2 cellular contexts compared by ENCODE assay signal in the genomic region with DNA sequence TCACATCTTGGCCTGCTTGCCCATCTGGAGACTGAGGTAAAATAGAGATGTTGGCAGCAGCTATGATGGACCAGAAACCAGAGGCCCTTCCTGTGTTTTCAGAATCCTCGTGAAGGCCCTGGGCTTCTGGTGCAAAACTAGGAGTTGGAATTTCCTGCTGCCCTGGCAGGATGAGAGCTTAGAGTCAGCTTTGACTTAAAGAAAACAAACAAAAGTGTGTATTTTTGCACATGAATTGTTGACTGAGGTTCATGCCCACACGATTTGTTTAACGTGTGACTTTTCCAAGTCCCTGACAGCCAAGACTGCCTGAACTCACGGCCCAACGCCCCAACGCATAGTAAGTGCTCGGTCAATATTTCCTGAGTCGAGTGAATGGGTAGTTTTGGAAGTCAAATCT.
TF ChIP-seq lines count a peak whose summit lies in the region.

No MANE protein-coding gene starts in this region.

TF ChIP-seq in IMR-90, 13 proteins besides CTCF, POLR2A, EP300 and RAD21:
- TF ChIP-seq BHLHE40 (IDR thresholded peaks at IDR 0.05; ENCODE audit: low read depth, low read length) (no peak), MAFK (IDR thresholded peaks at IDR 0.05; ENCODE audit: low read depth, low read length) (no peak), RCOR1 (IDR thresholded peaks at IDR 0.05; ENCODE audit: insufficient replicate concordance, low read length) (no peak), USF2 (IDR thresholded peaks at IDR 0.05; ENCODE audit: low read depth, low read length) (no peak), SMC3 (IDR thresholded peaks at IDR 0.05; ENCODE audit: low read depth, low read length) (no peak), MAZ (IDR thresholded peaks at IDR 0.05; ENCODE audit: borderline replicate concordance, low read depth, low read length) (no peak), CHD1 (IDR thresholded peaks at IDR 0.05; ENCODE audit: low read depth, low read length) (no peak), FOS (IDR thresholded peaks at IDR 0.05; ENCODE audit: low read depth, low read length) (no peak), MXI1 (IDR thresholded peaks at IDR 0.05; ENCODE audit: borderline replicate concordance, low read depth, low read length) (no peak), NFE2L2 (IDR thresholded peaks at IDR 0.05; ENCODE audit: low read depth, low read length) (no peak), CEBPB (IDR thresholded peaks at IDR 0.05; ENCODE audit: low read depth, low read length) (no peak), RFX5 (IDR thresholded peaks at IDR 0.05; ENCODE audit: low read depth, low read length) (no peak), ELK1 (IDR thresholded peaks at IDR 0.05; ENCODE audit: borderline replicate concordance, low read depth, low read length) (no peak)

TF ChIP-seq in H1, 55 proteins besides CTCF, POLR2A, EP300 and RAD21:
- TF ChIP-seq RXRA (IDR thresholded peaks at IDR 0.05; ENCODE audit: insufficient read depth, low read depth, low read length) (no peak), NANOG (IDR thresholded peaks at IDR 0.05; ENCODE audit: insufficient read depth, low read depth, low read length, poor library complexity, severe bottlenecking) (no peak), BCL11A (IDR thresholded peaks at IDR 0.05; ENCODE audit: low read depth in 2 of 2, low read length in 2 of 2) (no peak), SRF (IDR thresholded peaks at IDR 0.05; ENCODE audit: low read depth, low read length) (no peak), KDM1A (IDR thresholded peaks at IDR 0.05; ENCODE audit: borderline replicate concordance, low read length) (no peak), SUZ12 (IDR thresholded peaks at IDR 0.05; ENCODE audit: low read length) (no peak), TAF7 (optimal IDR thresholded peaks at IDR 0.05; ENCODE audit: borderline replicate concordance, low read depth, low read length) (no peak), CBX5 (IDR thresholded peaks at IDR 0.05; ENCODE audit: low read depth, low read length) (no peak)
